Comparison of ENCODE assay signal across 1 cellular context in the genomic region with DNA sequence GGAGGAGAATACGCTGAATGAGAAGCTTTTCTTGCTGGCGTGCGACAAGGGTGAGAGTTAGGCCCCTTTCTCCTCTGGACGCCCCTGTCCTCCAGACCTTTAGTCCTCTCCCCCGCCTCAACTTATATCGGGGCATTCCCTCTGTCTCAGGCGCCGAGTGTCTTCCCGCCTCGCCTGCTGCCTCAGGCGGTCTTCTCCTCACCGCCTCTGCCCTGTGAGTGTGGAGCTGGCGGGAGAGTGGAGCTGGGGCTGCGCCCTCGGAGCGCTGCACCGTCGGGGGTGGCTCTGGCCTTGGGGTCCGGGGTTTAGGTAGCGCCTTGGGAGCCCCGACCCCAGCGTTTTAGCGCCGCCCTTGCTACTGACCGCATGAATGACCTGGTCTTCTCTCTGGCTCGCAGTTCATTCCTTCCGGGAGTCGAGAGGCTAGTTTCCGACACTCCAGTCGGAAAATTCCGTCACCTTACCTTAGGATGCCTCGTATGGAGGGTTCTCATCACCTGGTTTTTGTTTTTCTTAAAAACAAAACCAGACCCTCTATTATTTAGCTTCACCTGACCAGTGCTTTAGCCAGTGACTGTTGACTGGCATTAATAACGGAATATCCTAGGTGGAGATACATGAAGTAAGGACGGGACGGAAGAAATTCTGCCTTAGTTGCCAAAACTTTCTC.
TF ChIP-seq lines count a peak whose summit lies in the region.

No MANE protein-coding gene starts in this region.

TF ChIP-seq in HepG2, 621 proteins besides CTCF, POLR2A, EP300 and RAD21 (continued from another document and continues in another):
- TF ChIP-seq, protein P1, sequence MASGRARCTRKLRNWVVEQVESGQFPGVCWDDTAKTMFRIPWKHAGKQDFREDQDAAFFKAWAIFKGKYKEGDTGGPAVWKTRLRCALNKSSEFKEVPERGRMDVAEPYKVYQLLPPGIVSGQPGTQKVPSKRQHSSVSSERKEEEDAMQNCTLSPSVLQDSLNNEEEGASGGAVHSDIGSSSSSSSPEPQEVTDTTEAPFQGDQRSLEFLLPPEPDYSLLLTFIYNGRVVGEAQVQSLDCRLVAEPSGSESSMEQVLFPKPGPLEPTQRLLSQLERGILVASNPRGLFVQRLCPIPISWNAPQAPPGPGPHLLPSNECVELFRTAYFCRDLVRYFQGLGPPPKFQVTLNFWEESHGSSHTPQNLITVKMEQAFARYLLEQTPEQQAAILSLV (CRISPR knock-in tag; IDR thresholded peaks at IDR 0.05; ENCODE audit: borderline replicate concordance): peak; percentile 83; the same call in 1 of the 2 replicates
- TF ChIP-seq ELF4 (CRISPR knock-in tag; IDR thresholded peaks at IDR 0.05; ENCODE audit: borderline replicate concordance): no peak
- no peak for TF ChIP-seq ZBTB4 (CRISPR knock-in tag; IDR thresholded peaks at IDR 0.05; ENCODE audit: borderline replicate concordance)
- 0 out of 2 replicates have a peak, but pooled peaks have one; percentile 37 for TF ChIP-seq ZNF274 (CRISPR knock-in tag; IDR thresholded peaks at IDR 0.05)
- TF ChIP-seq ZNF607 (CRISPR knock-in tag; IDR thresholded peaks at IDR 0.05; ENCODE audit: borderline replicate concordance): peak; percentile 78; the same call in 1 of the 2 replicates
- no peak for TF ChIP-seq SMYD3 (CRISPR knock-in tag; IDR thresholded peaks at IDR 0.05)
- no peak for TF ChIP-seq PLRG1 (conservative IDR thresholded peaks at IDR 0.05)
- TF ChIP-seq NFE2L2 (IDR thresholded peaks at IDR 0.05; ENCODE audit: low read length): no peak
- no peak for TF ChIP-seq RFXAP (CRISPR knock-in tag; IDR thresholded peaks at IDR 0.05; ENCODE audit: borderline replicate concordance)
- TF ChIP-seq ZNF280B (CRISPR knock-in tag; IDR thresholded peaks at IDR 0.05; ENCODE audit: borderline replicate concordance): 0 out of 2 replicates have a peak, but pooled peaks have one; percentile 29
- 0 out of 2 replicates have a peak, but pooled peaks have one; percentile 42 for TF ChIP-seq ISL2 (CRISPR knock-in tag; IDR thresholded peaks at IDR 0.05)
- 0 out of 2 replicates have a peak, but pooled peaks have one; percentile 53 for TF ChIP-seq EEA1 (CRISPR knock-in tag; IDR thresholded peaks at IDR 0.05; ENCODE audit: borderline replicate concordance)
- TF ChIP-seq, protein P2, sequence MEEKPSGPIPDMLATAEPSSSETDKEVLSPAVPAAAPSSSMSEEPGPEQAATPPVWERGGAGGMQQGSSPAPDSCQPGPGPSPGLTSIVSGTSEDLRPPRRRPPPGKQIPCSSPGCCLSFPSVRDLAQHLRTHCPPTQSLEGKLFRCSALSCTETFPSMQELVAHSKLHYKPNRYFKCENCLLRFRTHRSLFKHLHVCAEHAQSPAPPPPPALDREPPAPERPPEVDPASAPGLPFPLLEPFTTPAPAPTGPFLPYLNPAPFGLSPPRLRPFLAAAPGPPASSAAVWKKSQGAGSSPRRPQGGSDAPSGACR (CRISPR knock-in tag; IDR thresholded peaks at IDR 0.05): peak; percentile 74; the same call in 1 of the 2 replicates
- peak; percentile 58; the same call in 1 of the 2 replicates for TF ChIP-seq ZNF430 (CRISPR knock-in tag; IDR thresholded peaks at IDR 0.05)
- peak; percentile 34; the same call in 1 of the 2 replicates for TF ChIP-seq MYC (CRISPR knock-in tag; IDR thresholded peaks at IDR 0.05; ENCODE audit: borderline replicate concordance)
- no peak for TF ChIP-seq ZNF276 (CRISPR knock-in tag; IDR thresholded peaks at IDR 0.05; ENCODE audit: low read depth)
- TF ChIP-seq POGZ (CRISPR knock-in tag; IDR thresholded peaks at IDR 0.05): peak; percentile 67; the same call in 1 of the 2 replicates
- TF ChIP-seq SMC3 (IDR thresholded peaks at IDR 0.05; ENCODE audit: low read length): no peak
- no peak; the same call in 1 of the 2 replicates for TF ChIP-seq NFKB2 (CRISPR knock-in tag; IDR thresholded peaks at IDR 0.05; ENCODE audit: borderline replicate concordance)
- no peak for TF ChIP-seq ZNF253 (CRISPR knock-in tag; IDR thresholded peaks at IDR 0.05; ENCODE audit: borderline replicate concordance)
- peak; percentile 57 for TF ChIP-seq AGO2 (optimal IDR thresholded peaks at IDR 0.05; ENCODE audit: low read depth, low read length)
- no peak for TF ChIP-seq RFX3 (CRISPR knock-in tag; IDR thresholded peaks at IDR 0.05)
- no peak for TF ChIP-seq IRF1 (CRISPR knock-in tag; IDR thresholded peaks at IDR 0.05; ENCODE audit: low read depth)
- TF ChIP-seq SOX6 (IDR thresholded peaks at IDR 0.05): no peak
- peak; percentile 61 for TF ChIP-seq SOX6 (CRISPR knock-in tag; IDR thresholded peaks at IDR 0.05)
- TF ChIP-seq RCOR2 (CRISPR knock-in tag; IDR thresholded peaks at IDR 0.05): no peak; the same call in 1 of the 2 replicates
- TF ChIP-seq ZNF800 (CRISPR knock-in tag; IDR thresholded peaks at IDR 0.05): no peak
- no peak for TF ChIP-seq LCORL (IDR thresholded peaks at IDR 0.05)
- TF ChIP-seq LCORL (CRISPR knock-in tag; IDR thresholded peaks at IDR 0.05): 0 out of 2 replicates have a peak, but pooled peaks have one; percentile 48
- peak; percentile 53; the same call in 1 of the 2 replicates for TF ChIP-seq HDAC1 (CRISPR knock-in tag; IDR thresholded peaks at IDR 0.05)
- TF ChIP-seq HMGXB3 (CRISPR knock-in tag; IDR thresholded peaks at IDR 0.05; ENCODE audit: borderline replicate concordance): peak; percentile 41; the same call in 1 of the 2 replicates
- peak; percentile 65; the same call in 1 of the 2 replicates for TF ChIP-seq HIVEP1 (CRISPR knock-in tag; IDR thresholded peaks at IDR 0.05)
- TF ChIP-seq, protein P3, sequence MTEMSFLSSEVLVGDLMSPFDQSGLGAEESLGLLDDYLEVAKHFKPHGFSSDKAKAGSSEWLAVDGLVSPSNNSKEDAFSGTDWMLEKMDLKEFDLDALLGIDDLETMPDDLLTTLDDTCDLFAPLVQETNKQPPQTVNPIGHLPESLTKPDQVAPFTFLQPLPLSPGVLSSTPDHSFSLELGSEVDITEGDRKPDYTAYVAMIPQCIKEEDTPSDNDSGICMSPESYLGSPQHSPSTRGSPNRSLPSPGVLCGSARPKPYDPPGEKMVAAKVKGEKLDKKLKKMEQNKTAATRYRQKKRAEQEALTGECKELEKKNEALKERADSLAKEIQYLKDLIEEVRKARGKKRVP (CRISPR knock-in tag; IDR thresholded peaks at IDR 0.05): peak in 1 of 2 experiments; percentile 64; a peak in 1 of 4 replicates
- TF ChIP-seq PAWR (CRISPR knock-in tag; IDR thresholded peaks at IDR 0.05; ENCODE audit: borderline replicate concordance): no peak
- TF ChIP-seq, protein P4, sequence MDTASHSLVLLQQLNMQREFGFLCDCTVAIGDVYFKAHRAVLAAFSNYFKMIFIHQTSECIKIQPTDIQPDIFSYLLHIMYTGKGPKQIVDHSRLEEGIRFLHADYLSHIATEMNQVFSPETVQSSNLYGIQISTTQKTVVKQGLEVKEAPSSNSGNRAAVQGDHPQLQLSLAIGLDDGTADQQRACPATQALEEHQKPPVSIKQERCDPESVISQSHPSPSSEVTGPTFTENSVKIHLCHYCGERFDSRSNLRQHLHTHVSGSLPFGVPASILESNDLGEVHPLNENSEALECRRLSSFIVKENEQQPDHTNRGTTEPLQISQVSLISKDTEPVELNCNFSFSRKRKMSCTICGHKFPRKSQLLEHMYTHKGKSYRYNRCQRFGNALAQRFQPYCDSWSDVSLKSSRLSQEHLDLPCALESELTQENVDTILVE (CRISPR knock-in tag; IDR thresholded peaks at IDR 0.05): no peak
- TF ChIP-seq PRPF4 (IDR thresholded peaks at IDR 0.05; ENCODE audit: low read depth, low read length, poor library complexity, severe bottlenecking): no peak
